Comparison of ENCODE assay signal across 25 cellular contexts in the genomic region with DNA sequence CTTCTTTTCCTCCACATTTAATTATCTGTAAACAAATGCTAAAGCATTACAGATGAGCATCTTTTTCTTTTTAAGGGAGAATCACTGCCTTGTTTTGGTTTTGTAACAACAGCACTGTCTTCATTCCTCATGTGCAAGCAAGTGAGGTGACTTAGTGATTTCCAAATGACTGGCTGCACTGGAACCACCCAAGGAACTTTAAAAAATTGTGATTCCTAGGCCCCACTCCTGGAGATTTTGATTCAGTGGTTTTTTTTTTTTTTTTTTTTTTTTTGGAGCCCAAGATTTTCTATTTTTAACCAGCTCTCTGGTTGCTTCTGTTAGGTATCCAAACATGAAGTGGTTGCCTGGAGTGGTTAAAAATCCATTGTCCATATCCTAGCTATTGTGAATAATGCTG.
"Had no signal": no experiment of that assay in that cellular context is flagged by ENCODE, and none has a peak within 500 bp of the region (broad histone marks: within the 10 kb centered on the region; RNA-seq: fewer than 3 reads in every experiment).

No MANE protein-coding gene starts in this region.

- H2AFZ ChIP-seq: hepatocyte had no signal

- H3K4me2 ChIP-seq: hepatocyte had no signal

- H3K27ac ChIP-seq: left lung, lower lobe of right lung, psoas muscle, right atrium auricular region, skin epidermis, testis, tibial artery, uterus had no signal

- H3K79me2 ChIP-seq: hepatocyte had no signal

- H3K36me3 ChIP-seq: left lung, lower lobe of right lung, pancreas, right atrium auricular region, stomach, tibial artery, uterus had no signal

- H3K27me3 ChIP-seq: hepatocyte, left lung, pancreas, right atrium auricular region, stomach, testis, tibial artery, uterus had no signal

- DNase-seq: islet precursor cell; left colon; left lung; lower lobe of right lung; mammary epithelial cell; mesenchymal stem cell; naive thymus-derived CD8-positive, alpha-beta T cell; nucleus accumbens; pancreas; psoas muscle; stimulated activated CD4-positive, alpha-beta T cell treated with anti-CD3 and anti-CD28 coated beads, Interleukin-12 subunit alpha, Interleukin-12 subunit beta, amount 100 ng/mL, for 4 hours; stimulated activated CD4-positive, alpha-beta T cell treated with anti-CD3 and anti-CD28 coated beads, Interleukin-15, amount 100 ng/mL, for 24 hours; stimulated activated CD4-positive, alpha-beta T cell treated with anti-CD3 and anti-CD28 coated beads, Interleukin-2, amount 100 ng/mL, for 24 hours; stimulated activated CD4-positive, alpha-beta T cell treated with anti-CD3 and anti-CD28 coated beads, Interleukin-4, amount 100 ng/mL, for 1 hour; stimulated activated naive B cell treated with anti-CD40 and anti-IgM and Interleukin-4, amounts not matched to agents 10 μg/mL and 1 μg/mL and 100 μg/mL, for 72 hours; stimulated activated naive CD8-positive, alpha-beta T cell treated with anti-CD3 and anti-CD28 coated beads, Interleukin-15, Interleukin-2, amounts not matched to agents 100 U/mL and 50 U/mL, for 24 hours; stomach; testis; tibial artery; trophoblast cell; uterus had no signal

- ATAC-seq: left colon; left lung; lower lobe of right lung; naive thymus-derived CD8-positive, alpha-beta T cell; pancreas; psoas muscle; sciatic nerve; stimulated activated naive B cell treated with anti-CD40 and anti-IgM and Interleukin-4, amounts not matched to agents 10 μg/mL and 1 μg/mL and 100 μg/mL, for 72 hours; stimulated activated naive CD8-positive, alpha-beta T cell treated with anti-CD3 and anti-CD28 coated beads, Interleukin-15, Interleukin-2, amounts not matched to agents 100 U/mL and 50 U/mL, for 24 hours had no signal

- H3K9me3 ChIP-seq: left lung, lower lobe of right lung, pancreas, psoas muscle, right atrium auricular region, stomach, testis, tibial artery, uterus had no signal

- H3K4me3 ChIP-seq: hepatocyte, left lung, lower lobe of right lung, pancreas, psoas muscle, right atrium auricular region, skin epidermis, stomach, testis, tibial artery, uterus had no signal

- FAIRE-seq: pancreas had no signal

- H3K4me1 ChIP-seq: psoas muscle, uterus had no signal
